20 cellular contexts compared by ENCODE assay signal in genomic region chr2:109369671-109370191, GRCh38.
DNase-seq lines count a peak whose midpoint lies in the region; ATAC-seq and TF ChIP-seq lines count a peak whose summit lies in the region.
"Had no signal": no experiment of that assay in that cellular context is flagged by ENCODE, and none has a peak within 500 bp of the region (broad histone marks: within the 10 kb centered on the region; RNA-seq: fewer than 3 reads in every experiment).

No MANE protein-coding gene starts in this region.

- H3K4me1 ChIP-seq in RWPE2 (ENCODE audit: insufficient read depth, poor library complexity, severe bottlenecking): no peaks in the 10 kb centered on the region

- H3K36me3 Mint-ChIP-seq in stimulated activated effector memory CD8-positive, alpha-beta T cell treated with anti-CD3 and anti-CD28 coated beads, Interleukin-12 subunit alpha, Interleukin-12 subunit beta, amount 100 ng/mL, for 72 hours: no peaks in the 10 kb centered on the region
- H3K36me3 Mint-ChIP-seq: CD14-positive monocyte had no signal

- no peak for TF ChIP-seq CTCF in RWPE2 (IDR thresholded peaks at IDR 0.05; ENCODE audit: poor library complexity, severe bottlenecking)

- no peak overlapping the region for H3K4me3 ChIP-seq in RWPE2 (ENCODE audit: severe bottlenecking)
- H3K4me3 ChIP-seq: GM12878, SJSA1 had no signal

- H3K36me3 ChIP-seq in RWPE2 (ENCODE audit: low read depth): no peaks in the 10 kb centered on the region

- H3K9me3 Mint-ChIP-seq in stimulated activated effector memory CD8-positive, alpha-beta T cell treated with anti-CD3 and anti-CD28 coated beads, Interleukin-12 subunit alpha, Interleukin-12 subunit beta, amount 100 ng/mL, for 72 hours: no peaks in the 10 kb centered on the region
- H3K9me3 Mint-ChIP-seq: CD14-positive monocyte had no signal

- DNase-seq in activated CD4-positive, CD25-positive, alpha-beta regulatory T cell treated with anti-CD3 and anti-CD28 coated beads, Interleukin-2, amount 50 U/mL, for 72 hours: peak; percentile 16
- peak; percentile 34 for DNase-seq in RWPE2 (ENCODE audit: low spot score)
- DNase-seq in islet precursor cell: peak; percentile 26
- DNase-seq in stimulated activated effector memory CD8-positive, alpha-beta T cell treated with anti-CD3 and anti-CD28 coated beads, Interleukin-12 subunit alpha, Interleukin-12 subunit beta, amount 100 ng/mL, for 72 hours (ENCODE audit: low spot score in 2 of 2): no peak
- DNase-seq: COR-L47, IMR-90, NCI-H1417 treated with DMSO at 0.1 percent for 48 hours, NCI-H187 treated with DMSO at 0.1 percent for 48 hours, NCI-H2227 treated with DMSO at 0.1 percent for 48 hours, NCI-H510A treated with DMSO at 0.1 percent for 48 hours, NCI-H774 had no signal

- peak overlapping the region; percentile 11 for H3K27ac Mint-ChIP-seq in stimulated activated effector memory CD8-positive, alpha-beta T cell treated with anti-CD3 and anti-CD28 coated beads, Interleukin-12 subunit alpha, Interleukin-12 subunit beta, amount 100 ng/mL, for 72 hours

- H3K27me3 ChIP-seq in RWPE2 (ENCODE audit: insufficient read depth, poor library complexity, severe bottlenecking): no peaks in the 10 kb centered on the region
- H3K27me3 ChIP-seq: SJSA1 had no signal

- no peaks in the 10 kb centered on the region for H3K4me1 Mint-ChIP-seq in stimulated activated effector memory CD8-positive, alpha-beta T cell treated with anti-CD3 and anti-CD28 coated beads, Interleukin-12 subunit alpha, Interleukin-12 subunit beta, amount 100 ng/mL, for 72 hours
- H3K4me1 Mint-ChIP-seq: CD14-positive monocyte had no signal

- H3K27ac ChIP-seq in RWPE2 (ENCODE audit: poor library complexity, severe bottlenecking): no peak overlapping the region
- H3K27ac ChIP-seq: 22Rv1, RWPE1, SJSA1 had no signal

- no peaks in the 10 kb centered on the region for H3K9me3 ChIP-seq in RWPE2 (ENCODE audit: severe bottlenecking)
- H3K9me3 ChIP-seq: SJSA1 had no signal

- no peak for ATAC-seq in activated CD4-positive, CD25-positive, alpha-beta regulatory T cell treated with anti-CD3 and anti-CD28 coated beads, Interleukin-2, amount 50 U/mL, for 24 hours
- ATAC-seq in RWPE2 (ENCODE audit: low read depth) (no peak), GM21825 (IDR thresholded peaks at IDR 0.05; ENCODE audit: unreplicated experiment) (no peak), HG03039 (IDR thresholded peaks at IDR 0.05; ENCODE audit: unreplicated experiment) (no peak), HG02973 (IDR thresholded peaks at IDR 0.05; ENCODE audit: unreplicated experiment) (no peak)
- no peak for ATAC-seq in stimulated activated effector memory CD8-positive, alpha-beta T cell treated with anti-CD3 and anti-CD28 coated beads, Interleukin-12 subunit alpha, Interleukin-12 subunit beta, amount 100 ng/mL, for 72 hours
- ATAC-seq: GM12878 had no signal

- no peak overlapping the region for H3K4me3 Mint-ChIP-seq in stimulated activated effector memory CD8-positive, alpha-beta T cell treated with anti-CD3 and anti-CD28 coated beads, Interleukin-12 subunit alpha, Interleukin-12 subunit beta, amount 100 ng/mL, for 72 hours
- H3K4me3 Mint-ChIP-seq: CD14-positive monocyte had no signal

Comparison
In these comparisons a context has a peak if more than half of its experiments do, and no peak if none do; other contexts are left out.
1. DNase-seq: peak in activated CD4-positive, CD25-positive, alpha-beta regulatory T cell treated with anti-CD3 and anti-CD28 coated beads, Interleukin-2, amount 50 U/mL, for 72 hours (single experiment), RWPE2 (single experiment) and islet precursor cell (single experiment); none in stimulated activated effector memory CD8-positive, alpha-beta T cell treated with anti-CD3 and anti-CD28 coated beads, Interleukin-12 subunit alpha, Interleukin-12 subunit beta, amount 100 ng/mL, for 72 hours (0 of 2).